In genomic region chr19:920051-920857, GRCh38 we compare ENCODE assay signal across 8 cellular contexts. TPM values are rescaled to one million over a fixed set of nuclear protein-coding genes. Genes with fewer than 3 reads are reported as not detected.
DNase-seq lines count a peak whose midpoint lies in the region; ATAC-seq and TF ChIP-seq lines count a peak whose summit lies in the region.

No MANE protein-coding gene starts in this region.

- H3K9me3 ChIP-seq in PC-3 (ENCODE audit: low read length), result no peaks in the 10 kb centered on the region

- H3K36me3 ChIP-seq in PC-3 (ENCODE audit: low read depth, low read length), result no peaks in the 10 kb centered on the region

- H3K27ac Mint-ChIP-seq in memory B cell, result peak overlapping the region; percentile 65

- H3K9me3 Mint-ChIP-seq in memory B cell, result no peaks in the 10 kb centered on the region

- DNase-seq in SIG-M5 treated with dmso at 0.1 percent for 504 hours (lab: John Stamatoyannopoulos, UW; ENCODE audit: unreplicated experiment) (peak; percentile 54), SIG-M5 (lab: John Stamatoyannopoulos, UW) (no peak), PC-3 (peak; percentile 38), memory B cell (ENCODE audit: low spot score in 2 of 2) (peak; percentile 79 to 83)
- peak; percentile 72 for DNase-seq in activated naive CD4-positive, alpha-beta T cell treated with Interleukin-2 at 50 U/mL for 16 hours

- H3K4me1 ChIP-seq in PC-3 (ENCODE audit: insufficient read depth, low read length), result peaks cover 4% of the 10 kb centered on the region; the same call in 1 of the 2 replicates

- no peaks in the 10 kb centered on the region for H3K27me3 Mint-ChIP-seq in memory B cell

- no peak overlapping the region for H3K9ac ChIP-seq in PC-3 (ENCODE audit: low read length)

- H3K4me3 Mint-ChIP-seq in memory B cell, result peak overlapping the region; percentile 85

- no peak overlapping the region for H3K27ac ChIP-seq in PC-3 (ENCODE audit: low read length)

- peak; percentile 31 for ATAC-seq in PC-3
- ATAC-seq in memory B cell (ENCODE audit: low read depth), result peak; percentile 52
- ATAC-seq in HG03280 (IDR thresholded peaks at IDR 0.05; ENCODE audit: unreplicated experiment), result no peak
- no peak for ATAC-seq in GM19452 (IDR thresholded peaks at IDR 0.05; ENCODE audit: unreplicated experiment)
- ATAC-seq in HG03442 (IDR thresholded peaks at IDR 0.05; ENCODE audit: unreplicated experiment), result no peak

- POLR2A ChIA-PET in PC-3 (lab: Charles Lee; ENCODE audit: unreplicated experiment), result no interaction called here

- peak overlapping the region; percentile 70 for H3K4me2 ChIP-seq in PC-3 (ENCODE audit: low read length)

- BruUV-seq in PC-3 (replicated peaks; lab: Mats Ljungman, UMichigan), result no TSS peak

- H3K4me1 Mint-ChIP-seq in memory B cell, result peaks cover 18% of the 10 kb centered on the region

- H3K27me3 ChIP-seq in PC-3 (ENCODE audit: low read length), result peaks cover 7% of the 10 kb centered on the region; the same call in 1 of the 2 replicates

- no peaks in the 10 kb centered on the region for H3K36me3 Mint-ChIP-seq in memory B cell

- no peaks in the 10 kb centered on the region for H3K9me2 ChIP-seq in PC-3 (replicated peaks; ENCODE audit: low read length)

- TF ChIP-seq CTCF in PC-3 (conservative IDR thresholded peaks at IDR 0.05; ENCODE audit: low read depth, low read length), result no peak

- peak overlapping the region; percentile 61 for H3K4me3 ChIP-seq in PC-3 (ENCODE audit: low read length)

- intact Hi-C loops in PC-3 (cut with micrococcal nuclease), result no loop called here

- no peaks in the 10 kb centered on the region for H3K79me2 ChIP-seq in PC-3 (ENCODE audit: low read length)

- no peaks in the 10 kb centered on the region for H4K20me1 ChIP-seq in PC-3 (ENCODE audit: low read length)

- CTCF ChIA-PET in PC-3 (lab: Charles Lee), result no interaction called here

- H3F3A ChIP-seq in PC-3 (ENCODE audit: low read length, unreplicated experiment), result no peaks in the 10 kb centered on the region

- H2AFZ ChIP-seq in PC-3 (ENCODE audit: low read length), result peak overlapping the region; percentile 63

RNA-seq across cellular contexts. Expression of gene KISS1R, which starts 3.1 kb away (rescaled TPM):
- 1.2 and 3.9 TPM in 2 replicates for total RNA-seq in PC-3 (2014; rRNA removed)

RNA-seq across cellular contexts. Expression of gene ARID3A, which starts 5.6 kb away (rescaled TPM):
- 5.6 and 13.9 TPM in 2 replicates for total RNA-seq in PC-3 (2014; rRNA removed)

RNA-seq across cellular contexts. Expression of gene R3HDM4, which starts 7.2 kb away (rescaled TPM):
- total RNA-seq in PC-3 (2014; rRNA removed), result 34.0 and 44.9 TPM in 2 replicates

RNA-seq across cellular contexts. Expression of gene RNU6-9, which starts 27.0 kb away (rescaled TPM):
- total RNA-seq in PC-3 (2014; rRNA removed), result not detected in 2 replicates

RNA-seq across cellular contexts. Expression of gene MED16, which starts 27.3 kb away (rescaled TPM):
- total RNA-seq in PC-3 (2014; rRNA removed), result 25.9 and 41.6 TPM in 2 replicates

Comparison
In these comparisons a context has a peak if more than half of its experiments do, and no peak if none do; other contexts are left out.
1. ATAC-seq: peak in PC-3 (single experiment) and memory B cell (single experiment); none in HG03280 (single experiment), GM19452 (single experiment) and HG03442 (single experiment).